ENCODE assay signal across 33 cellular contexts in genomic region chr19:31944286-31944685, GRCh38.
"Had no signal": no experiment of that assay in that cellular context is flagged by ENCODE, and none has a peak within 500 bp of the region (broad histone marks: within the 10 kb centered on the region; RNA-seq: fewer than 3 reads in every experiment).

No MANE protein-coding gene starts in this region.

- H3K4me3 Mint-ChIP-seq: activated B cell treated with CpG ODN at 0.5 μM for 24 hours; activated CD4-positive, alpha-beta memory T cell treated with anti-CD3 and anti-CD28 coated beads for 36 hours; activated CD4-positive, alpha-beta T cell treated with anti-CD3 and anti-CD28 coated beads, Interleukin-2, amount 10 ng/mL, durations not matched to agents 24 days and 14 days; activated CD8-positive, alpha-beta memory T cell treated with anti-CD3 and anti-CD28 coated beads, Interleukin-2, amount 10 ng/mL, durations not matched to agents 7 days and 5 days; activated CD8-positive, alpha-beta T cell treated with anti-CD3 and anti-CD28 coated beads for 36 hours; activated naive CD4-positive, alpha-beta T cell treated with anti-CD3 and anti-CD28 coated beads, Interleukin-2, amount 10 ng/mL, durations not matched to agents 7 days and 5 days; activated naive CD8-positive, alpha-beta T cell treated with anti-CD3 and anti-CD28 coated beads for 36 hours; activated T-cell treated with anti-CD3 and anti-CD28 coated beads, Interleukin-2, amount 50 U/mL, for 24 hours; T-helper 1 cell treated with Interleukin-12 subunit alpha and Interleukin-12 subunit beta and Interleukin-4 antibody, amounts not matched to agents 30 μg/mL and 1 μg/mL, for 36 hours; T-helper 2 cell treated with Interferon-gamma antibody and Interleukin-4, amounts not matched to agents 5 μg/mL and 100 μg/mL, for 36 hours had no signal

- H3K27ac Mint-ChIP-seq: activated B cell treated with CpG ODN at 0.5 μM for 24 hours; activated CD4-positive, alpha-beta memory T cell treated with anti-CD3 and anti-CD28 coated beads for 36 hours; activated CD4-positive, alpha-beta T cell treated with anti-CD3 and anti-CD28 coated beads, Interleukin-2, amount 10 ng/mL, durations not matched to agents 24 days and 14 days; activated CD8-positive, alpha-beta memory T cell treated with anti-CD3 and anti-CD28 coated beads, Interleukin-2, amount 10 ng/mL, durations not matched to agents 7 days and 5 days; activated CD8-positive, alpha-beta T cell treated with anti-CD3 and anti-CD28 coated beads for 36 hours; activated naive CD4-positive, alpha-beta T cell treated with anti-CD3 and anti-CD28 coated beads, Interleukin-2, amount 10 ng/mL, durations not matched to agents 7 days and 5 days; activated naive CD4-positive, alpha-beta T cell treated with anti-CD3 and anti-CD28 coated beads, Interleukin-2, amount 50 U/mL, for 72 hours; activated naive CD8-positive, alpha-beta T cell treated with anti-CD3 and anti-CD28 coated beads for 36 hours; activated T-cell treated with anti-CD3 and anti-CD28 coated beads, Interleukin-2, amount 50 U/mL, for 24 hours; activated T-helper 2 cell treated with anti-CD3 and anti-CD28 coated beads, Interferon-gamma antibody, Interleukin-2, Interleukin-4, amounts not matched to agents 10 μg/mL and 5 μg/mL and 100 μg/mL, durations not matched to agents 14 hours and 24 hours and 36 hours; T-helper 1 cell treated with Interleukin-12 subunit alpha and Interleukin-12 subunit beta and Interleukin-4 antibody, amounts not matched to agents 30 μg/mL and 1 μg/mL, for 36 hours; T-helper 2 cell treated with Interferon-gamma antibody and Interleukin-4, amounts not matched to agents 5 μg/mL and 100 μg/mL, for 36 hours had no signal

- H3K4me1 ChIP-seq: body of pancreas, breast epithelium had no signal

- H3K9me3 Mint-ChIP-seq: activated CD4-positive, alpha-beta T cell treated with anti-CD3 and anti-CD28 coated beads, Interleukin-2, amount 10 ng/mL, durations not matched to agents 24 days and 14 days; activated CD8-positive, alpha-beta T cell treated with anti-CD3 and anti-CD28 coated beads for 36 hours; activated naive CD8-positive, alpha-beta T cell treated with anti-CD3 and anti-CD28 coated beads for 36 hours; T-helper 1 cell treated with Interleukin-12 subunit alpha and Interleukin-12 subunit beta and Interleukin-4 antibody, amounts not matched to agents 30 μg/mL and 1 μg/mL, for 36 hours had no signal

- H3K27me3 Mint-ChIP-seq: activated B cell treated with CpG ODN at 0.5 μM for 24 hours; activated CD4-positive, alpha-beta memory T cell treated with anti-CD3 and anti-CD28 coated beads for 36 hours; activated CD4-positive, alpha-beta T cell treated with anti-CD3 and anti-CD28 coated beads, Interleukin-2, amount 10 ng/mL, durations not matched to agents 24 days and 14 days; activated CD8-positive, alpha-beta memory T cell treated with anti-CD3 and anti-CD28 coated beads, Interleukin-2, amount 10 ng/mL, durations not matched to agents 7 days and 5 days; activated CD8-positive, alpha-beta T cell treated with anti-CD3 and anti-CD28 coated beads for 36 hours; activated naive CD4-positive, alpha-beta T cell treated with anti-CD3 and anti-CD28 coated beads, Interleukin-2, amount 10 ng/mL, durations not matched to agents 7 days and 5 days; activated naive CD8-positive, alpha-beta T cell treated with anti-CD3 and anti-CD28 coated beads for 36 hours; activated T-cell treated with anti-CD3 and anti-CD28 coated beads, Interleukin-2, amount 50 U/mL, for 24 hours had no signal

- H3K36me3 ChIP-seq: adrenal gland, brain microvascular endothelial cell, breast epithelium had no signal

- H3K27me3 ChIP-seq: adrenal gland, body of pancreas, brain microvascular endothelial cell, breast epithelium had no signal

- H3K27ac ChIP-seq: adrenal gland, body of pancreas, brain microvascular endothelial cell, breast epithelium, VCaP had no signal

- H3K4me3 ChIP-seq: adrenal gland, body of pancreas, breast epithelium had no signal

- H3K36me3 Mint-ChIP-seq: activated CD4-positive, alpha-beta memory T cell treated with anti-CD3 and anti-CD28 coated beads for 36 hours; activated CD8-positive, alpha-beta memory T cell treated with anti-CD3 and anti-CD28 coated beads, Interleukin-2, amount 10 ng/mL, durations not matched to agents 7 days and 5 days; activated naive CD4-positive, alpha-beta T cell treated with anti-CD3 and anti-CD28 coated beads, Interleukin-2, amount 10 ng/mL, durations not matched to agents 7 days and 5 days; activated naive CD4-positive, alpha-beta T cell treated with anti-CD3 and anti-CD28 coated beads, Interleukin-2, amount 50 U/mL, for 72 hours; activated naive CD8-positive, alpha-beta T cell treated with anti-CD3 and anti-CD28 coated beads for 36 hours had no signal

- DNase-seq: activated B cell treated with CpG ODN at 0.5 μM for 24 hours; activated CD4-positive, alpha-beta memory T cell treated with anti-CD3 and anti-CD28 coated beads for 36 hours; activated CD4-positive, alpha-beta T cell treated with anti-CD3 and anti-CD28 coated beads for 4 hours; activated CD4-positive, alpha-beta T cell treated with anti-CD3 and anti-CD28 coated beads, Interleukin-2, amount 10 ng/mL, durations not matched to agents 24 days and 14 days; activated CD4-positive, alpha-beta T cell treated with anti-CD3 and anti-CD28 coated beads, Interleukin-2, amount 50 U/mL, for 1 hour; activated CD4-positive, alpha-beta T cell treated with anti-CD3 and anti-CD28 coated beads, Interleukin-2, amount 50 U/mL, for 4 hours; activated CD4-positive, CD25-positive, alpha-beta regulatory T cell treated with anti-CD3 and anti-CD28 coated beads, Interleukin-2, amount 50 U/mL, for 72 hours; activated CD8-positive, alpha-beta memory T cell treated with anti-CD3 and anti-CD28 coated beads for 24 hours; activated CD8-positive, alpha-beta memory T cell treated with anti-CD3 and anti-CD28 coated beads, Interleukin-2, amount 10 ng/mL, durations not matched to agents 7 days and 5 days; activated CD8-positive, alpha-beta memory T cell treated with anti-CD3 and anti-CD28 coated beads, Interleukin-2, amount 50 U/mL, for 48 hours; activated CD8-positive, alpha-beta T cell treated with anti-CD3 and anti-CD28 coated beads for 36 hours; activated effector memory CD4-positive, alpha-beta T cell treated with Interleukin-2 at 50 U/mL for 16 hours; activated gamma-delta T cell; activated naive CD4-positive, alpha-beta T cell treated with anti-CD3 and anti-CD28 coated beads, Interleukin-2, amount 10 ng/mL, durations not matched to agents 7 days and 5 days; activated naive CD4-positive, alpha-beta T cell treated with Interleukin-2 at 50 U/mL for 16 hours; activated naive CD8-positive, alpha-beta T cell treated with anti-CD3 and anti-CD28 coated beads for 36 hours; activated T-cell treated with anti-CD3 and anti-CD28 coated beads, Interleukin-2, amount 50 U/mL, for 24 hours; activated T-cell treated with anti-CD3 and anti-CD28 coated beads, Interleukin-2, amount 50 U/mL, for 48 hours; adrenal gland; amniotic stem cell; aorta; body of pancreas; brain microvascular endothelial cell; central memory CD4-positive, alpha-beta T cell; T-helper 1 cell; T-helper 2 cell; T-helper 9 cell had no signal

- H3K4me1 Mint-ChIP-seq: activated B cell treated with CpG ODN at 0.5 μM for 24 hours; activated CD4-positive, alpha-beta T cell treated with anti-CD3 and anti-CD28 coated beads, Interleukin-2, amount 10 ng/mL, durations not matched to agents 24 days and 14 days; activated CD8-positive, alpha-beta memory T cell treated with anti-CD3 and anti-CD28 coated beads, Interleukin-2, amount 10 ng/mL, durations not matched to agents 7 days and 5 days; activated naive CD4-positive, alpha-beta T cell treated with anti-CD3 and anti-CD28 coated beads, Interleukin-2, amount 10 ng/mL, durations not matched to agents 7 days and 5 days; activated naive CD8-positive, alpha-beta T cell treated with anti-CD3 and anti-CD28 coated beads for 36 hours had no signal

- ATAC-seq: activated CD8-positive, alpha-beta memory T cell treated with anti-CD3 and anti-CD28 coated beads, Interleukin-2, amount 10 ng/mL, durations not matched to agents 7 days and 5 days; activated CD8-positive, alpha-beta T cell treated with anti-CD3 and anti-CD28 coated beads for 36 hours; activated naive CD4-positive, alpha-beta T cell treated with anti-CD3 and anti-CD28 coated beads, Interleukin-2, amount 50 U/mL, for 72 hours; body of pancreas had no signal

- H3K9me3 ChIP-seq: adrenal gland, body of pancreas, breast epithelium had no signal
